Comparison of ENCODE assay signal across 10 cellular contexts in genomic region chr6:87806635-87807034, GRCh38.
A peak's percentile ranks its signal among the peaks of the same experiment; 100 is the strongest.
DNase-seq lines count a peak whose midpoint lies in the region; ATAC-seq lines count a peak whose summit lies in the region.
"Had no signal": no experiment of that assay in that cellular context is flagged by ENCODE, and none has a peak within 500 bp of the region (broad histone marks: within the 10 kb centered on the region; RNA-seq: fewer than 3 reads in every experiment).

No MANE protein-coding gene starts in this region.

- peak; percentile 91 for DNase-seq in DMS153 (lab: John Stamatoyannopoulos, UW)
- peak; percentile 24 for DNase-seq in NCI-H1092 treated with DMSO at 0.1 percent for 48 hours (lab: John Stamatoyannopoulos, UW)
- peak; percentile 34 for DNase-seq in NCI-H774 (lab: John Stamatoyannopoulos, UW)
- DNase-seq in left lobe of liver (ENCODE audit: low spot score) = no peak
- DNase-seq in NCI-H1694 (lab: John Stamatoyannopoulos, UW) = no peak
- DNase-seq in stimulated activated CD8-positive, alpha-beta memory T cell treated with anti-CD3 and anti-CD28 coated beads, Interleukin-4, amount 100 ng/mL, for 48 hours = no peak
- DNase-seq: activated naive CD4-positive, alpha-beta T cell; HFFc6; sigmoid colon had no signal

- peak; percentile 83 for ATAC-seq in left lobe of liver
- ATAC-seq in HG03196 (IDR thresholded peaks at IDR 0.05; ENCODE audit: unreplicated experiment) = no peak

Comparison
In these comparisons a context has a peak if more than half of its experiments do, and no peak if none do; other contexts are left out.
1. DNase-seq: peak in DMS153 (single experiment), NCI-H1092 treated with DMSO at 0.1 percent for 48 hours (single experiment) and NCI-H774 (single experiment); none in left lobe of liver (single experiment), NCI-H1694 (single experiment) and stimulated activated CD8-positive, alpha-beta memory T cell treated with anti-CD3 and anti-CD28 coated beads, Interleukin-4, amount 100 ng/mL, for 48 hours (single experiment).